6 cellular contexts compared by ENCODE assay signal in genomic region chr5:127513571-127513970, GRCh38.
"Had no signal": no experiment of that assay in that cellular context is flagged by ENCODE, and none has a peak within 500 bp of the region (broad histone marks: within the 10 kb centered on the region; RNA-seq: fewer than 3 reads in every experiment).

No MANE protein-coding gene starts in this region.

- H3K4me3 ChIP-seq: K562 had no signal

- DNase-seq: GOT3, H7, HCEC 1CT, IMR-90, KG1 had no signal

- ATAC-seq: K562 had no signal
